ENCODE assay signal across 22 cellular contexts in genomic region chr5:592158-592557, GRCh38. TPM values are rescaled to one million over a fixed set of nuclear protein-coding genes. Genes with fewer than 3 reads are reported as not detected.
DNase-seq lines count a peak whose midpoint lies in the region; ATAC-seq and TF ChIP-seq lines count a peak whose summit lies in the region.
"Had no signal": no experiment of that assay in that cellular context is flagged by ENCODE, and none has a peak within 500 bp of the region (broad histone marks: within the 10 kb centered on the region; RNA-seq: fewer than 3 reads in every experiment).

No MANE protein-coding gene starts in this region.

- H3K9me3 ChIP-seq in stomach (no peaks in the 10 kb centered on the region), GM23248 (ENCODE audit: low read depth) (no peaks in the 10 kb centered on the region)
- H3K9me3 ChIP-seq: heart left ventricle had no signal

- H3K4me3 ChIP-seq in stomach: no peak overlapping the region
- H3K4me3 ChIP-seq in GM23248: no peak overlapping the region
- H3K4me3 ChIP-seq: heart left ventricle had no signal

- CTCF ChIA-PET in activated CD8-positive, alpha-beta memory T cell treated with anti-CD3 and anti-CD28 coated beads, Interleukin-2, amount 10 ng/mL, durations not matched to agents 7 days and 5 days (lab: Charles Lee): no interaction called here
- CTCF ChIA-PET in activated CD4-positive, alpha-beta T cell treated with anti-CD3 and anti-CD28 coated beads for 36 hours (lab: Charles Lee): interaction anchor here (1.8 kb wide), 1 partner anchor 15 kb away, joined by 3 read pairs; no protein-coding TSS in a partner anchor

- no peak for TF ChIP-seq POLR2A in stomach (IDR thresholded peaks at IDR 0.05)

- H3K27ac ChIP-seq in stomach: no peak overlapping the region
- H3K27ac ChIP-seq in GM23248: no peak overlapping the region
- H3K27ac ChIP-seq: C4-2B, heart left ventricle had no signal

- no peaks in the 10 kb centered on the region for H3K79me2 ChIP-seq in GM23248 (ENCODE audit: insufficient read depth)

- no peaks in the 10 kb centered on the region for H3K4me1 ChIP-seq in stomach
- no peaks in the 10 kb centered on the region for H3K4me1 ChIP-seq in GM23248 (ENCODE audit: insufficient read depth)
- H3K4me1 ChIP-seq: heart left ventricle had no signal

- H3F3A ChIP-seq in GM23248 (ENCODE audit: insufficient read depth): no peaks in the 10 kb centered on the region

- H3K4me2 ChIP-seq in GM23248 (ENCODE audit: unreplicated experiment): no peak overlapping the region

- no peak for TF ChIP-seq CTCF in stomach (IDR thresholded peaks at IDR 0.05)

- no peak overlapping the region for H3K9ac ChIP-seq in GM23248

- ATAC-seq in activated CD8-positive, alpha-beta memory T cell treated with anti-CD3 and anti-CD28 coated beads, Interleukin-2, amount 10 ng/mL, durations not matched to agents 7 days and 5 days: no peak
- peak; percentile 59 for ATAC-seq in esophagus mucosa
- no peak for ATAC-seq in activated CD4-positive, alpha-beta T cell treated with anti-CD3 and anti-CD28 coated beads for 36 hours
- ATAC-seq: effector memory CD8-positive, alpha-beta T cell; heart left ventricle; Right ventricle myocardium inferior; sciatic nerve; stimulated activated naive CD8-positive, alpha-beta T cell treated with anti-CD3 and anti-CD28 coated beads, Interleukin-15, amount 100 ng/mL, for 72 hours had no signal

- H3K4me3 Mint-ChIP-seq in activated CD8-positive, alpha-beta memory T cell treated with anti-CD3 and anti-CD28 coated beads, Interleukin-2, amount 10 ng/mL, durations not matched to agents 7 days and 5 days: no peak overlapping the region
- no peak overlapping the region for H3K4me3 Mint-ChIP-seq in activated CD4-positive, alpha-beta T cell treated with anti-CD3 and anti-CD28 coated beads for 36 hours
- H3K4me3 Mint-ChIP-seq: effector memory CD8-positive, alpha-beta T cell; IgD-negative memory B cell; immature natural killer cell; stimulated activated naive CD8-positive, alpha-beta T cell treated with anti-CD3 and anti-CD28 coated beads, Interleukin-15, amount 100 ng/mL, for 72 hours had no signal

- H4K20me1 ChIP-seq in GM23248 (ENCODE audit: insufficient read depth): no peaks in the 10 kb centered on the region

- H3K36me3 Mint-ChIP-seq in activated CD8-positive, alpha-beta memory T cell treated with anti-CD3 and anti-CD28 coated beads, Interleukin-2, amount 10 ng/mL, durations not matched to agents 7 days and 5 days: no peaks in the 10 kb centered on the region
- H3K36me3 Mint-ChIP-seq in activated CD4-positive, alpha-beta T cell treated with anti-CD3 and anti-CD28 coated beads for 36 hours (ENCODE audit: low read depth): no peaks in the 10 kb centered on the region
- H3K36me3 Mint-ChIP-seq: IgD-negative memory B cell, immature natural killer cell had no signal

- no peaks in the 10 kb centered on the region for H3K9me3 Mint-ChIP-seq in activated CD8-positive, alpha-beta memory T cell treated with anti-CD3 and anti-CD28 coated beads, Interleukin-2, amount 10 ng/mL, durations not matched to agents 7 days and 5 days (ENCODE audit: low read depth)
- H3K9me3 Mint-ChIP-seq in activated CD4-positive, alpha-beta T cell treated with anti-CD3 and anti-CD28 coated beads for 36 hours (ENCODE audit: low read depth): peaks cover 7% of the 10 kb centered on the region
- H3K9me3 Mint-ChIP-seq: effector memory CD8-positive, alpha-beta T cell; immature natural killer cell had no signal

- in situ Hi-C loops in GM23248 (cut with MboI): no loop called here

- peak; percentile 25 for DNase-seq in activated CD8-positive, alpha-beta memory T cell treated with anti-CD3 and anti-CD28 coated beads, Interleukin-2, amount 50 U/mL, for 48 hours
- DNase-seq in activated CD8-positive, alpha-beta memory T cell treated with anti-CD3 and anti-CD28 coated beads, Interleukin-2, amount 10 ng/mL, durations not matched to agents 7 days and 5 days: no peak
- DNase-seq in NCI-H69 (lab: John Stamatoyannopoulos, UW) (peak; percentile 69), stomach (peak; percentile 18), cerebellar nuclear complex (lab: John Stamatoyannopoulos, UW) (no peak), GM23248 (no peak)
- DNase-seq in activated CD4-positive, alpha-beta T cell treated with anti-CD3 and anti-CD28 coated beads for 36 hours: no peak
- DNase-seq: activated naive CD4-positive, alpha-beta T cell; anterior cingulate cortex; effector memory CD8-positive, alpha-beta T cell; GDM1; immature natural killer cell; stimulated activated CD4-positive, alpha-beta T cell treated with anti-CD3 and anti-CD28 coated beads, Interleukin-2, amount 100 ng/mL, for 24 hours; SW 1271; trophoblast cell had no signal

- H3K27ac Mint-ChIP-seq in activated CD8-positive, alpha-beta memory T cell treated with anti-CD3 and anti-CD28 coated beads, Interleukin-2, amount 10 ng/mL, durations not matched to agents 7 days and 5 days: no peak overlapping the region
- no peak overlapping the region for H3K27ac Mint-ChIP-seq in activated CD4-positive, alpha-beta T cell treated with anti-CD3 and anti-CD28 coated beads for 36 hours
- H3K27ac Mint-ChIP-seq: effector memory CD8-positive, alpha-beta T cell; IgD-negative memory B cell; immature natural killer cell had no signal

- TF ChIP-seq EP300 in stomach (IDR thresholded peaks at IDR 0.05): no peak

- intact Hi-C loops in stomach (cut with DNase I; ENCODE audit: low total_unique reads): no loop called here
- intact Hi-C loops in activated CD4-positive, alpha-beta T cell treated with anti-CD3 and anti-CD28 coated beads for 36 hours (cut with DNase I, micrococcal nuclease): no loop called here

- peaks cover 51% of the 10 kb centered on the region for H3K27me3 Mint-ChIP-seq in activated CD8-positive, alpha-beta memory T cell treated with anti-CD3 and anti-CD28 coated beads, Interleukin-2, amount 10 ng/mL, durations not matched to agents 7 days and 5 days
- H3K27me3 Mint-ChIP-seq in activated CD4-positive, alpha-beta T cell treated with anti-CD3 and anti-CD28 coated beads for 36 hours: peaks cover 32% of the 10 kb centered on the region

- 51 to 72% (median 57%) methylated on average over 5 of the region's 5 CpGs for WGBS in stomach, 5 donors
- WGBS in GM23248 (ENCODE audit: low coverage in 1 of 2, low lambda C conversion rate in 2 of 2, missing lambda C conversion rate in 2 of 2), 2 experiments: 26 to 27% methylated on average over 5 of the region's 5 CpGs

- H2AFZ ChIP-seq in GM23248: no peak overlapping the region

- no peaks in the 10 kb centered on the region for H3K4me1 Mint-ChIP-seq in activated CD8-positive, alpha-beta memory T cell treated with anti-CD3 and anti-CD28 coated beads, Interleukin-2, amount 10 ng/mL, durations not matched to agents 7 days and 5 days
- no peaks in the 10 kb centered on the region for H3K4me1 Mint-ChIP-seq in activated CD4-positive, alpha-beta T cell treated with anti-CD3 and anti-CD28 coated beads for 36 hours
- H3K4me1 Mint-ChIP-seq: IgD-negative memory B cell had no signal

- POLR2A ChIA-PET in activated CD4-positive, alpha-beta T cell treated with anti-CD3 and anti-CD28 coated beads for 36 hours (lab: Charles Lee): interaction anchor here (0.5 kb wide), 1 partner anchor 50 kb away, joined by 3 read pairs; no protein-coding TSS in a partner anchor

- H3K36me3 ChIP-seq in stomach: no peaks in the 10 kb centered on the region
- H3K36me3 ChIP-seq in GM23248 (ENCODE audit: low read depth): no peaks in the 10 kb centered on the region
- H3K36me3 ChIP-seq: heart left ventricle had no signal

- H3K9me2 ChIP-seq in GM23248 (ENCODE audit: insufficient read depth): no peaks in the 10 kb centered on the region

- H3K27me3 ChIP-seq in stomach: peaks cover 0 to 75% (median 11%) of the 10 kb centered on the region in 3 donors
- peaks cover 39% of the 10 kb centered on the region for H3K27me3 ChIP-seq in GM23248 (replicated peaks; ENCODE audit: insufficient read depth)

RNA-seq across cellular contexts. Expression of gene CEP72, which starts 20.0 kb away (rescaled TPM):
- total RNA-seq in activated CD8-positive, alpha-beta memory T cell treated with anti-CD3 and anti-CD28 coated beads, Interleukin-2, amount 10 ng/mL, durations not matched to agents 7 days and 5 days: 10 to 100 TPM; 32.2 to 40.5 TPM
- total RNA-seq in esophagus mucosa: 8.2 TPM
- total RNA-seq in stomach: 10 to 100 TPM in 1 of 5 donors, 1 to 10 TPM in 3, under 1 TPM in 1; 0.14 to 11.1 (median 2.2) TPM
- 1 to 10 TPM in 2 of 3 donors, under 1 TPM in 1; 0.46 to 3.6 (median 2.1) TPM for polyA plus RNA-seq in stomach
- total RNA-seq in GM23248 (2014; rRNA removed; shearing (Covaris generic)): 1.7 and 7.2 TPM in 2 replicates
- 1.7 and 2.4 TPM in 2 replicates for polyA plus RNA-seq in GM23248 (2016; fragmentation: Nextera tagmentation; extraction: Ambion mirVana)
- total RNA-seq in activated CD4-positive, alpha-beta T cell treated with anti-CD3 and anti-CD28 coated beads for 36 hours: 10 to 100 TPM; 23.7 to 26.4 TPM

Comparison
In these comparisons a context has a peak if more than half of its experiments do, and no peak if none do; other contexts are left out.
1. DNase-seq: peak in activated CD8-positive, alpha-beta memory T cell treated with anti-CD3 and anti-CD28 coated beads, Interleukin-2, amount 50 U/mL, for 48 hours (single experiment), NCI-H69 (single experiment) and stomach (single experiment); none in activated CD8-positive, alpha-beta memory T cell treated with anti-CD3 and anti-CD28 coated beads, Interleukin-2, amount 10 ng/mL, durations not matched to agents 7 days and 5 days (single experiment), cerebellar nuclear complex (0 of 2), GM23248 (single experiment) and activated CD4-positive, alpha-beta T cell treated with anti-CD3 and anti-CD28 coated beads for 36 hours (single experiment).